ENCODE assay signal across 12 cellular contexts in the genomic region with DNA sequence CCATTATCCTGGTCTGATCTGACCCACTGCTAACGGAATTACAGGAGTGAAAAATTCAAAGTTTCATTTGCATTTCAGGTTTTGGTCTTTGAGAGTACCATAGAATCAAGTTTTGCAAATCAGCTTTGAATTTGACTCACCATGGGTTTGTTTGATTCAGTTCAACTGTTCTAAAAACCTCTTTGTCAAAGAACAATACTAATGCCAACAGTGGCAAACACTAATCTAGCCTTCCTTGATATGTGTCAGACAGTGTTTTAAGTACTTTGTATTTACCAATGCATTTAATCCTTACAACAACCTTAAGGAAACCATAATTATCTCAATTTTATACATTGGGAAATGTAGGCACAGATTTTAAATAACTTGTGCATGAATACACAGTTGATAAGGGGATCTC. TPM values are rescaled to one million over a fixed set of nuclear protein-coding genes. Genes with fewer than 3 reads are reported as not detected.
DNase-seq lines count a peak whose midpoint lies in the region; ATAC-seq, FAIRE-seq and TF ChIP-seq lines count a peak whose summit lies in the region.
"Had no signal": no experiment of that assay in that cellular context is flagged by ENCODE, and none has a peak within 500 bp of the region (broad histone marks: within the 10 kb centered on the region; RNA-seq: fewer than 3 reads in every experiment).

No MANE protein-coding gene starts in this region.

- H3K36me3 Mint-ChIP-seq in astrocyte (ENCODE audit: low read depth, unreplicated experiment) = no peaks in the 10 kb centered on the region
- H3K36me3 Mint-ChIP-seq in nephron (ENCODE audit: low read depth) = no peaks in the 10 kb centered on the region

- H3K27me3 Mint-ChIP-seq in astrocyte (ENCODE audit: low read depth, unreplicated experiment) (no peaks in the 10 kb centered on the region), nephron (ENCODE audit: low read depth) (peaks cover 3% of the 10 kb centered on the region)

- H3K9me2 ChIP-seq in hepatocyte (replicated peaks; ENCODE audit: insufficient read depth) = no peaks in the 10 kb centered on the region

- H3K4me1 ChIP-seq in astrocyte (ENCODE audit: insufficient read depth, low read length) = peaks cover 11% of the 10 kb centered on the region
- H3K4me1 ChIP-seq in skeletal muscle tissue (ENCODE audit: control insufficient read depth in 3 of 3, insufficient read depth in 3 of 3, low read length in 3 of 3) = peaks cover 28 to 41% (median 38%) of the 10 kb centered on the region in 3 donors
- H3K4me1 ChIP-seq in hepatocyte (ENCODE audit: insufficient read depth) = peaks cover 1% of the 10 kb centered on the region

- H2AFZ ChIP-seq in astrocyte (ENCODE audit: low read depth, low read length) (no peak overlapping the region), hepatocyte (no peak overlapping the region)

- no peak overlapping the region for H3K27ac ChIP-seq in astrocyte (ENCODE audit: low read depth, low read length)
- H3K27ac ChIP-seq in skeletal muscle tissue (ENCODE audit: low read depth, low read length) = peak overlapping the region; percentile 91
- H3K27ac ChIP-seq in hepatocyte = no peak overlapping the region
- H3K27ac ChIP-seq: 22Rv1, BLaER1 had no signal

- H3K4me2 ChIP-seq in astrocyte (ENCODE audit: low read length) = peak overlapping the region; percentile 43
- H3K4me2 ChIP-seq in hepatocyte = no peak overlapping the region
- H3K4me2 ChIP-seq: BLaER1 had no signal

- peak; percentile 2 for DNase-seq in NCI-H146 (lab: John Stamatoyannopoulos, UW)
- no peak for DNase-seq in NCI-H146 treated with DMSO at 0.1 percent for 48 hours (lab: John Stamatoyannopoulos, UW; ENCODE audit: unreplicated experiment)
- DNase-seq in astrocyte (ENCODE audit: low read depth) = no peak
- DNase-seq in hepatocyte (ENCODE audit: low spot score) = no peak
- DNase-seq in stimulated activated CD4-positive, alpha-beta T cell treated with anti-CD3 and anti-CD28 coated beads, Interleukin-1b, Interleukin-23, amount 100 ng/mL, for 48 hours = no peak
- DNase-seq: Kasumi-1, NCI-H2029 had no signal

- no peaks in the 10 kb centered on the region for H3K9me3 ChIP-seq in astrocyte (ENCODE audit: insufficient read depth, low read depth, low read length)
- H3K9me3 ChIP-seq in skeletal muscle tissue (ENCODE audit: control insufficient read depth in 3 of 3, low read length in 3 of 3) = no peaks in the 10 kb centered on the region
- no peaks in the 10 kb centered on the region for H3K9me3 ChIP-seq in hepatocyte (ENCODE audit: low read depth)
- H3K9me3 ChIP-seq: BLaER1 had no signal

- H3K9me3 Mint-ChIP-seq in astrocyte (ENCODE audit: unreplicated experiment) (no peaks in the 10 kb centered on the region), nephron (no peaks in the 10 kb centered on the region)

- no peak for FAIRE-seq in astrocyte (lab: Jason Lieb, UNC)

- H4K20me1 ChIP-seq in astrocyte (ENCODE audit: insufficient read depth, low read length) (no peaks in the 10 kb centered on the region), hepatocyte (ENCODE audit: insufficient read depth, poor library complexity, severe bottlenecking) (no peaks in the 10 kb centered on the region)
- H4K20me1 ChIP-seq: BLaER1 had no signal

- H3K4me3 ChIP-seq in astrocyte (ENCODE audit: insufficient read depth, low read depth, low read length) = no peak overlapping the region
- no peak overlapping the region for H3K4me3 ChIP-seq in skeletal muscle tissue (ENCODE audit: low read length in 3 of 3)
- no peak overlapping the region for H3K4me3 ChIP-seq in hepatocyte
- H3K4me3 ChIP-seq: BLaER1 had no signal

- no peaks in the 10 kb centered on the region for H3K27me3 ChIP-seq in astrocyte (ENCODE audit: insufficient read depth, low read length)
- H3K27me3 ChIP-seq in skeletal muscle tissue (ENCODE audit: control insufficient read depth in 3 of 3, insufficient read depth in 3 of 3, low read length in 3 of 3) = no peaks in the 10 kb centered on the region
- no peaks in the 10 kb centered on the region for H3K27me3 ChIP-seq in hepatocyte
- H3K27me3 ChIP-seq: BLaER1 had no signal

- H3K79me2 ChIP-seq in astrocyte (ENCODE audit: insufficient read depth, low read length) (no peaks in the 10 kb centered on the region), hepatocyte (no peaks in the 10 kb centered on the region)

- ATAC-seq in HG03469 (IDR thresholded peaks at IDR 0.05; ENCODE audit: unreplicated experiment) = no peak

- no peaks in the 10 kb centered on the region for H3K36me3 ChIP-seq in astrocyte (ENCODE audit: insufficient read depth, low read length)
- no peaks in the 10 kb centered on the region for H3K36me3 ChIP-seq in skeletal muscle tissue (ENCODE audit: control insufficient read depth in 3 of 3, insufficient read depth in 3 of 3, low read length in 3 of 3)
- no peaks in the 10 kb centered on the region for H3K36me3 ChIP-seq in hepatocyte (replicated peaks; ENCODE audit: insufficient read depth, low read depth)
- H3K36me3 ChIP-seq: BLaER1 had no signal

- H3K9ac ChIP-seq in astrocyte (ENCODE audit: low read length) = no peak overlapping the region
- peak overlapping the region; percentile 8 to 55 (median 18) for H3K9ac ChIP-seq in skeletal muscle tissue (ENCODE audit: low read depth in 1 of 3, low read length in 3 of 3)
- H3K9ac ChIP-seq: BLaER1 had no signal

- no peak overlapping the region for H3K4me3 Mint-ChIP-seq in astrocyte (ENCODE audit: unreplicated experiment)
- H3K4me3 Mint-ChIP-seq in nephron = peak overlapping the region in 1 of 3 experiments; percentile 56

- H3K4me1 Mint-ChIP-seq in astrocyte (ENCODE audit: low read depth, unreplicated experiment) (peaks cover 13% of the 10 kb centered on the region), nephron (peaks cover 62% of the 10 kb centered on the region)

- TF ChIP-seq CTCF in astrocyte (IDR thresholded peaks at IDR 0.05; ENCODE audit: insufficient read depth, low read depth, low read length) = no peak
- TF ChIP-seq CTCF in nephron (IDR thresholded peaks at IDR 0.05; ENCODE audit: unreplicated experiment in 3 of 3) = no peak
- TF ChIP-seq CTCF in hepatocyte (IDR thresholded peaks at IDR 0.05; ENCODE audit: poor library complexity) = no peak

- 85% methylated on average over 1 of the region's 1 CpG for WGBS in hepatocyte (ENCODE audit: low lambda C conversion rate, missing lambda C conversion rate)

- H3K27ac Mint-ChIP-seq in astrocyte (ENCODE audit: unreplicated experiment) (no peak overlapping the region), nephron (peak overlapping the region; percentile 69 to 95 (median 92))

RNA-seq across cellular contexts. Expression of gene FSD1L, which starts 10.1 kb away (rescaled TPM):
- 4.7 and 7.0 TPM in 2 replicates for total RNA-seq in astrocyte
- 8.9 TPM for total RNA-seq in skeletal muscle tissue
- total RNA-seq in hepatocyte = 7.3 and 9.3 TPM in 2 replicates
- 1.1 and 2.5 TPM in 2 replicates for polyA plus RNA-seq in hepatocyte
